18 cellular contexts compared by ENCODE assay signal in genomic region chr2:28329184-28329583, GRCh38.
DNase-seq lines count a peak whose midpoint lies in the region; ATAC-seq and TF ChIP-seq lines count a peak whose summit lies in the region.
"Had no signal": no experiment of that assay in that cellular context is flagged by ENCODE, and none has a peak within 500 bp of the region (broad histone marks: within the 10 kb centered on the region; RNA-seq: fewer than 3 reads in every experiment).

No MANE protein-coding gene starts in this region.

- H3K4me3 Mint-ChIP-seq in progenitor cell of endocrine pancreas (ENCODE audit: low read depth) (peak overlapping the region; percentile 37), WTC11 (no peak overlapping the region)
- no peak overlapping the region for H3K4me3 Mint-ChIP-seq in activated CD8-positive, alpha-beta T cell treated with anti-CD3 and anti-CD28 coated beads, Interleukin-2, amount 10 ng/mL, durations not matched to agents 7 days and 5 days
- H3K4me3 Mint-ChIP-seq: B cell; CD8-positive, alpha-beta T cell; H9 had no signal

- peaks cover 9% of the 10 kb centered on the region for H3K36me3 Mint-ChIP-seq in progenitor cell of endocrine pancreas (ENCODE audit: insufficient read depth)
- peaks cover 14% of the 10 kb centered on the region for H3K36me3 Mint-ChIP-seq in activated CD8-positive, alpha-beta T cell treated with anti-CD3 and anti-CD28 coated beads, Interleukin-2, amount 10 ng/mL, durations not matched to agents 7 days and 5 days (ENCODE audit: low read depth)
- no peaks in the 10 kb centered on the region for H3K36me3 Mint-ChIP-seq in WTC11

- H3K79me1 ChIP-seq in trophoblast cell (ENCODE audit: low read length), result no peaks in the 10 kb centered on the region

- H4K91ac ChIP-seq in trophoblast cell (ENCODE audit: low read depth, low read length), result no peak overlapping the region

- H3K9me3 ChIP-seq in HEK293 (ENCODE audit: control insufficient read depth, insufficient read depth, low read depth, low read length) (no peaks in the 10 kb centered on the region), tibial artery (no peaks in the 10 kb centered on the region), trophoblast cell (ENCODE audit: insufficient read depth, low read depth, low read length) (no peaks in the 10 kb centered on the region)

- H3K4me3 ChIP-seq in HEK293 (ENCODE audit: low read depth, low read length) (no peak overlapping the region), tibial artery (no peak overlapping the region), trophoblast cell (ENCODE audit: low read depth, low read length) (no peak overlapping the region)

- H2AFZ ChIP-seq in trophoblast cell (ENCODE audit: insufficient read depth, low read length, poor library complexity), result no peak overlapping the region

- H3K36me3 ChIP-seq in HEK293 (ENCODE audit: control insufficient read depth in 2 of 2, insufficient read depth in 1 of 2, low read length in 2 of 2) (no peaks in the 10 kb centered on the region), tibial artery (no peaks in the 10 kb centered on the region), trophoblast cell (ENCODE audit: control insufficient read depth in 1 of 2, insufficient read depth in 2 of 2, low read length in 2 of 2) (no peaks in the 10 kb centered on the region)

- no peak overlapping the region for H2BK120ac ChIP-seq in trophoblast cell (ENCODE audit: insufficient read depth, low read length, poor library complexity)

- H3K27me3 Mint-ChIP-seq in progenitor cell of endocrine pancreas, result no peaks in the 10 kb centered on the region
- H3K27me3 Mint-ChIP-seq in activated CD8-positive, alpha-beta T cell treated with anti-CD3 and anti-CD28 coated beads, Interleukin-2, amount 10 ng/mL, durations not matched to agents 7 days and 5 days (ENCODE audit: low read depth), result no peaks in the 10 kb centered on the region
- H3K27me3 Mint-ChIP-seq in WTC11 (ENCODE audit: low read depth), result no peaks in the 10 kb centered on the region; the same call in 1 of the 2 replicates
- H3K27me3 Mint-ChIP-seq: B cell had no signal

- H3K9ac ChIP-seq in trophoblast cell (ENCODE audit: low read length), result no peak overlapping the region

- H3K4me1 ChIP-seq in HEK293 (ENCODE audit: control insufficient read depth, insufficient read depth, low read length) (no peaks in the 10 kb centered on the region; the same call in 1 of the 2 replicates), tibial artery (peaks cover 0 to 48% (median 36%) of the 10 kb centered on the region in 4 donors), trophoblast cell (ENCODE audit: control insufficient read depth in 1 of 2, insufficient read depth in 2 of 2, low read length in 2 of 2) (peaks cover 3 to 12% of the 10 kb centered on the region in 2 experiments)

- WGBS in trophoblast cell (ENCODE audit: extremely low coverage, insufficient coverage, insufficient read length), result no CpG with 5 or more reads among the region's 5 CpGs

- H3K14ac ChIP-seq in trophoblast cell (ENCODE audit: low read length), result no peak overlapping the region

- H3K27ac Mint-ChIP-seq in progenitor cell of endocrine pancreas (peak overlapping the region; percentile 50), WTC11 (no peak overlapping the region)
- H3K27ac Mint-ChIP-seq in activated CD8-positive, alpha-beta T cell treated with anti-CD3 and anti-CD28 coated beads, Interleukin-2, amount 10 ng/mL, durations not matched to agents 7 days and 5 days, result no peak overlapping the region
- H3K27ac Mint-ChIP-seq: B cell; CD8-positive, alpha-beta T cell; H9 had no signal

- H4K12ac ChIP-seq in trophoblast cell (ENCODE audit: low read depth, low read length), result no peak overlapping the region

- H2BK5ac ChIP-seq in trophoblast cell (ENCODE audit: low read depth, low read length, poor library complexity), result no peak overlapping the region

- H3K79me2 ChIP-seq in trophoblast cell (ENCODE audit: control insufficient read depth, insufficient read depth, low read length, poor library complexity), result no peaks in the 10 kb centered on the region

- H4K8ac ChIP-seq in trophoblast cell (ENCODE audit: low read depth, low read length), result no peak overlapping the region

- no peak overlapping the region for H3K23ac ChIP-seq in trophoblast cell (ENCODE audit: low read length)

- peaks cover 23% of the 10 kb centered on the region for H3K4me1 Mint-ChIP-seq in progenitor cell of endocrine pancreas (ENCODE audit: low read depth)
- H3K4me1 Mint-ChIP-seq in activated CD8-positive, alpha-beta T cell treated with anti-CD3 and anti-CD28 coated beads, Interleukin-2, amount 10 ng/mL, durations not matched to agents 7 days and 5 days (ENCODE audit: low read depth), result peaks cover 25% of the 10 kb centered on the region
- peaks cover 18% of the 10 kb centered on the region for H3K4me1 Mint-ChIP-seq in WTC11
- H3K4me1 Mint-ChIP-seq: B cell had no signal

- H2BK12ac ChIP-seq in trophoblast cell (ENCODE audit: low read length), result no peak overlapping the region

- peak; percentile 18 for DNase-seq in mesenteric fat pad (ENCODE audit: low spot score)
- DNase-seq in progenitor cell of endocrine pancreas (ENCODE audit: low spot score, unreplicated experiment), result no peak
- no peak for DNase-seq in tibial artery
- DNase-seq in activated CD8-positive, alpha-beta T cell treated with anti-CD3 and anti-CD28 coated beads, Interleukin-2, amount 10 ng/mL, durations not matched to agents 7 days and 5 days, result no peak
- no peak for DNase-seq in WTC11 (ENCODE audit: low spot score)
- no peak for DNase-seq in trophoblast cell
- DNase-seq: ACHN; CD8-positive, alpha-beta T cell; COR-L47; DMS153; DMS79 treated with DMSO at 0.1 percent for 48 hours; EL; GOT3; H9 had no signal

- H3K4ac ChIP-seq in trophoblast cell (ENCODE audit: low read depth, low read length), result no peak overlapping the region

- H3K27me3 ChIP-seq in tibial artery (no peaks in the 10 kb centered on the region), trophoblast cell (ENCODE audit: insufficient read depth, low read length) (no peaks in the 10 kb centered on the region)

- no peak overlapping the region for H2AK5ac ChIP-seq in trophoblast cell (ENCODE audit: low read length)

- H3K27ac ChIP-seq in HEK293 (ENCODE audit: extremely low read depth, low read depth, low read length) (no peak overlapping the region), tibial artery (peak overlapping the region; percentile 50 to 60), trophoblast cell (ENCODE audit: low read depth, low read length) (no peak overlapping the region)
- H3K27ac ChIP-seq: C4-2B, HL-60 had no signal

- no peak overlapping the region for H3K18ac ChIP-seq in trophoblast cell (ENCODE audit: low read length)

- no peak for ATAC-seq in activated CD8-positive, alpha-beta T cell treated with anti-CD3 and anti-CD28 coated beads, Interleukin-2, amount 10 ng/mL, durations not matched to agents 7 days and 5 days
- ATAC-seq in WTC11, result no peak
- ATAC-seq: CD8-positive, alpha-beta T cell had no signal

- POLR2A ChIA-PET in HEK293 (lab: Yijun Ruan, JAX) (no interaction called here), WTC11 (lab: Charles Lee) (interaction anchor here (1.0 kb wide), 1 partner anchor 9 kb away, joined by 3 read pairs; no protein-coding TSS in a partner anchor)
- POLR2A ChIA-PET in activated CD8-positive, alpha-beta T cell treated with anti-CD3 and anti-CD28 coated beads, Interleukin-2, amount 10 ng/mL, durations not matched to agents 7 days and 5 days (lab: Charles Lee), result no interaction called here

- CTCF ChIA-PET in HEK293 (lab: Yijun Ruan, JAX) (interaction anchor here (1.3 kb wide), 1 partner anchor 625 kb away, joined by 3 read pairs; no protein-coding TSS in a partner anchor), WTC11 (lab: Charles Lee) (no interaction called here)
- CTCF ChIA-PET in activated CD8-positive, alpha-beta T cell treated with anti-CD3 and anti-CD28 coated beads, Interleukin-2, amount 10 ng/mL, durations not matched to agents 7 days and 5 days (lab: Charles Lee), result no interaction called here

- H3K4me2 ChIP-seq in trophoblast cell (ENCODE audit: low read length), result no peak overlapping the region

- no peaks in the 10 kb centered on the region for H3K9me3 Mint-ChIP-seq in progenitor cell of endocrine pancreas (ENCODE audit: low read depth)
- H3K9me3 Mint-ChIP-seq in activated CD8-positive, alpha-beta T cell treated with anti-CD3 and anti-CD28 coated beads, Interleukin-2, amount 10 ng/mL, durations not matched to agents 7 days and 5 days (ENCODE audit: insufficient read depth), result no peaks in the 10 kb centered on the region
- no peaks in the 10 kb centered on the region for H3K9me3 Mint-ChIP-seq in WTC11
- H3K9me3 Mint-ChIP-seq: CD8-positive, alpha-beta T cell; H9 had no signal

- TF ChIP-seq CTCF in HEK293 (tag by site-specific recombination; IDR thresholded peaks at IDR 0.05) (no peak), progenitor cell of endocrine pancreas (IDR thresholded peaks at IDR 0.05; ENCODE audit: unreplicated experiment) (no peak), tibial artery (IDR thresholded peaks at IDR 0.05) (no peak), WTC11 (IDR thresholded peaks at IDR 0.05) (no peak)

- intact Hi-C loops in tibial artery (cut with DNase I; ENCODE audit: low total_unique reads), result no loop called here

TF ChIP-seq in HEK293, 187 proteins besides CTCF, POLR2A, EP300 and RAD21:
- TF ChIP-seq EGR2 (tag by site-specific recombination; IDR thresholded peaks at IDR 0.05; ENCODE audit: low read depth), result peak; percentile 15; the same call in 1 of the 2 replicates
- peak; percentile 29 for TF ChIP-seq ZFHX2 (tag by site-specific recombination; conservative IDR thresholded peaks at IDR 0.05)
- TF ChIP-seq ZNF677 (tag by site-specific recombination; IDR thresholded peaks at IDR 0.05), result no peak

TF ChIP-seq in WTC11, 78 proteins besides CTCF, POLR2A, EP300 and RAD21:
- TF ChIP-seq SMAD3 (CRISPR knock-in tag; IDR thresholded peaks at IDR 0.05; ENCODE audit: borderline replicate concordance) (no peak), EMX1 (CRISPR knock-in tag; IDR thresholded peaks at IDR 0.05) (no peak)

Comparison
In these comparisons a context has a peak if more than half of its experiments do, and no peak if none do; other contexts are left out.
1. H3K27ac ChIP-seq: peak in tibial artery (2 of 2); none in HEK293 (single experiment) and trophoblast cell (single experiment).